Comparison of ENCODE assay signal across 33 cellular contexts in genomic region chr7:5686131-5686530, GRCh38.
A peak's percentile ranks its signal among the peaks of the same experiment; 100 is the strongest.
DNase-seq lines count a peak whose midpoint lies in the region; ATAC-seq, FAIRE-seq and TF ChIP-seq lines count a peak whose summit lies in the region.
"Had no signal": no experiment of that assay in that cellular context is flagged by ENCODE, and none has a peak within 500 bp of the region (broad histone marks: within the 10 kb centered on the region; RNA-seq: fewer than 3 reads in every experiment).

No MANE protein-coding gene starts in this region.

- peaks cover 19 to 72% (median 57%) of the 10 kb centered on the region in 4 donors for H3K4me1 ChIP-seq in transverse colon
- peaks cover 53% of the 10 kb centered on the region for H3K4me1 ChIP-seq in vagina
- H3K4me1 ChIP-seq: foreskin keratinocyte had no signal

- peaks cover 22% of the 10 kb centered on the region for H3K36me3 Mint-ChIP-seq in T-cell
- peaks cover 56% of the 10 kb centered on the region for H3K36me3 Mint-ChIP-seq in activated naive CD8-positive, alpha-beta T cell treated with anti-CD3 and anti-CD28 coated beads, Interleukin-2, amount 50 U/mL, for 24 hours (ENCODE audit: low read depth)
- H3K36me3 Mint-ChIP-seq in naive thymus-derived CD8-positive, alpha-beta T cell = peaks cover 4 to 27% (median 6%) of the 10 kb centered on the region in 3 donors

- TF ChIP-seq POLR2A in transverse colon (IDR thresholded peaks at IDR 0.05) (no peak), vagina (IDR thresholded peaks at IDR 0.05) (no peak)

- no peak for TF ChIP-seq EP300 in transverse colon (IDR thresholded peaks at IDR 0.05; ENCODE audit: low read depth)

- no peaks in the 10 kb centered on the region for H3K27me3 Mint-ChIP-seq in T-cell
- no peaks in the 10 kb centered on the region for H3K27me3 Mint-ChIP-seq in activated naive CD8-positive, alpha-beta T cell treated with anti-CD3 and anti-CD28 coated beads, Interleukin-2, amount 50 U/mL, for 24 hours
- H3K27me3 Mint-ChIP-seq in naive thymus-derived CD8-positive, alpha-beta T cell = no peaks in the 10 kb centered on the region
- H3K27me3 Mint-ChIP-seq: activated CD4-positive, alpha-beta memory T cell treated with anti-CD3 and anti-CD28 coated beads for 36 hours; central memory CD8-positive, alpha-beta T cell had no signal

- H3K27ac ChIP-seq in transverse colon (peak overlapping the region; percentile 83 to 93 (median 88)), vagina (no peak overlapping the region)
- H3K27ac ChIP-seq: foreskin keratinocyte, KMS-11, PC-9, prostate gland, testis had no signal

- H3K36me3 ChIP-seq in transverse colon (no peaks in the 10 kb centered on the region), vagina (peaks cover 0 to 4% of the 10 kb centered on the region in 2 donors)
- H3K36me3 ChIP-seq: prostate gland had no signal

- H3K27me3 ChIP-seq in transverse colon (no peaks in the 10 kb centered on the region), vagina (no peaks in the 10 kb centered on the region)
- H3K27me3 ChIP-seq: BLaER1 treated with 17β-estradiol and CSF1 and Interleukin-3, amounts not matched to agents 10 nM and 100 nM; foreskin keratinocyte; heart left ventricle; MG63; testis had no signal

- H3K9me3 Mint-ChIP-seq in T-cell = no peaks in the 10 kb centered on the region
- H3K9me3 Mint-ChIP-seq in activated naive CD8-positive, alpha-beta T cell treated with anti-CD3 and anti-CD28 coated beads, Interleukin-2, amount 50 U/mL, for 24 hours = no peaks in the 10 kb centered on the region
- no peaks in the 10 kb centered on the region for H3K9me3 Mint-ChIP-seq in naive thymus-derived CD8-positive, alpha-beta T cell
- H3K9me3 Mint-ChIP-seq: activated CD4-positive, alpha-beta memory T cell treated with anti-CD3 and anti-CD28 coated beads for 36 hours; central memory CD8-positive, alpha-beta T cell had no signal

- in situ Hi-C loops in transverse colon (cut with MboI; ENCODE audit: low pct_ligation_motif_present in 1 of 4, low pct_unique_long_range_greater_than_20kb in 1 of 4, low sequenced_read_pairs in 3 of 4) = no loop called here

- H3K4me3 Mint-ChIP-seq in T-cell = peak overlapping the region in 1 of 3 donors; percentile 85
- no peak overlapping the region for H3K4me3 Mint-ChIP-seq in activated naive CD8-positive, alpha-beta T cell treated with anti-CD3 and anti-CD28 coated beads, Interleukin-2, amount 50 U/mL, for 24 hours
- peak overlapping the region in 9 of 10 donors; percentile 19 to 87 (median 74) for H3K4me3 Mint-ChIP-seq in naive thymus-derived CD8-positive, alpha-beta T cell
- H3K4me3 Mint-ChIP-seq: activated CD4-positive, alpha-beta memory T cell treated with anti-CD3 and anti-CD28 coated beads for 36 hours; central memory CD8-positive, alpha-beta T cell had no signal

- 91 to 93% methylated on average over 3 to 6 of the region's 6 CpGs for WGBS in transverse colon (ENCODE audit: low coverage in 1 of 2), 2 donors

- DNase-seq in T-cell (peak in 3 of 34 experiments; percentile 19 to 45 (median 19)), transverse colon (no peak), urothelium cell line (ENCODE audit: low spot score) (no peak), vagina (ENCODE audit: extremely low spot score in 2 of 2) (no peak)
- no peak for DNase-seq in activated naive CD8-positive, alpha-beta T cell treated with anti-CD3 and anti-CD28 coated beads, Interleukin-2, amount 50 U/mL, for 24 hours
- peak in 4 of 10 donors; percentile 41 to 61 (median 46) for DNase-seq in naive thymus-derived CD8-positive, alpha-beta T cell
- DNase-seq: activated CD4-positive, alpha-beta memory T cell treated with anti-CD3 and anti-CD28 coated beads for 36 hours; activated CD4-positive, CD25-positive, alpha-beta regulatory T cell treated with anti-CD3 and anti-CD28 coated beads, Interleukin-2, amount 50 U/mL, for 72 hours; Caco-2; dermis blood vessel endothelial cell; foreskin keratinocyte; HCEC 1CT; heart left ventricle; kidney; left ventricle myocardium superior; mesendoderm; MG63; NCI-H1105; NCI-H2029; NCI-H2227 treated with DMSO at 0.1 percent for 48 hours; NCI-H526 treated with DMSO at 0.1 percent for 48 hours; NK-92 treated with Interleukin-12 subunit alpha and Interleukin-12 subunit beta, amount 100 ng/mL, for 24 hours; nucleus accumbens; PC-9; Right ventricle myocardium superior; stimulated activated CD4-positive, alpha-beta T cell treated with anti-CD3 and anti-CD28 coated beads, Interleukin-4, amount 100 ng/mL, for 24 hours; testis had no signal

- peak overlapping the region; percentile 91 to 95 for H3K27ac Mint-ChIP-seq in T-cell
- H3K27ac Mint-ChIP-seq in activated naive CD8-positive, alpha-beta T cell treated with anti-CD3 and anti-CD28 coated beads, Interleukin-2, amount 50 U/mL, for 24 hours = peak overlapping the region; percentile 74
- peak overlapping the region; percentile 69 to 98 (median 96) for H3K27ac Mint-ChIP-seq in naive thymus-derived CD8-positive, alpha-beta T cell

- no peak for TF ChIP-seq CTCF in transverse colon (IDR thresholded peaks at IDR 0.05)
- TF ChIP-seq CTCF in vagina (IDR thresholded peaks at IDR 0.05) = no peak

- CTCF ChIA-PET in T-cell (lab: Charles Lee) = interaction anchor here in 1 of 2 donors (1.1 to 1.2 kb wide), 2 partner anchors 13 to 21 kb away, joined by 5 to 7 read pairs; no protein-coding TSS in a partner anchor

- no peaks in the 10 kb centered on the region for H3K9me3 ChIP-seq in transverse colon
- H3K9me3 ChIP-seq in vagina = no peaks in the 10 kb centered on the region
- H3K9me3 ChIP-seq: BLaER1 treated with 17β-estradiol and CSF1 and Interleukin-3, amounts not matched to agents 10 nM and 100 nM; Caco-2; heart left ventricle; MG63; prostate gland; testis had no signal

- ATAC-seq in T-cell (replicated peaks in 1 of 4) (no peak), HG02938 (IDR thresholded peaks at IDR 0.05; ENCODE audit: unreplicated experiment) (no peak)
- ATAC-seq in activated naive CD8-positive, alpha-beta T cell treated with anti-CD3 and anti-CD28 coated beads, Interleukin-2, amount 50 U/mL, for 24 hours = no peak
- peak; percentile 8 to 53 for ATAC-seq in naive thymus-derived CD8-positive, alpha-beta T cell
- ATAC-seq: esophagus mucosa, foreskin keratinocyte, heart left ventricle, left ventricle myocardium superior had no signal

- intact Hi-C loops in transverse colon (cut with DNase I; ENCODE audit: low total_unique reads) = no loop called here
- intact Hi-C loops in vagina (cut with DNase I) = no loop called here

- peaks cover 85 to 90% (median 88%) of the 10 kb centered on the region in 3 donors for H3K4me1 Mint-ChIP-seq in T-cell
- H3K4me1 Mint-ChIP-seq in activated naive CD8-positive, alpha-beta T cell treated with anti-CD3 and anti-CD28 coated beads, Interleukin-2, amount 50 U/mL, for 24 hours = peaks cover 91% of the 10 kb centered on the region
- H3K4me1 Mint-ChIP-seq in naive thymus-derived CD8-positive, alpha-beta T cell = peaks cover 40 to 95% (median 91%) of the 10 kb centered on the region in 4 donors

- POLR2A ChIA-PET in T-cell (lab: Charles Lee) = no interaction called here
- POLR2A ChIA-PET in naive thymus-derived CD8-positive, alpha-beta T cell (lab: Charles Lee) = interaction anchor here (1.0 to 2.3 kb wide), 4 partner anchors 9 to 160 kb away, joined by 3 to 12 read pairs (median 8); no protein-coding TSS in a partner anchor

- FAIRE-seq in urothelium cell line (lab: Jason Lieb, UNC) = no peak
- FAIRE-seq: kidney had no signal

- no peak overlapping the region for H3K4me3 ChIP-seq in transverse colon
- no peak overlapping the region for H3K4me3 ChIP-seq in vagina
- H3K4me3 ChIP-seq: BLaER1 treated with 17β-estradiol and CSF1 and Interleukin-3, amounts not matched to agents 10 nM and 100 nM; heart left ventricle; MG63; PC-9; prostate gland; testis had no signal

Comparison
In these comparisons a context has a peak if more than half of its experiments do, and no peak if none do; other contexts are left out.
1. ATAC-seq: peak in naive thymus-derived CD8-positive, alpha-beta T cell (2 of 2); none in T-cell (0 of 4), activated naive CD8-positive, alpha-beta T cell treated with anti-CD3 and anti-CD28 coated beads, Interleukin-2, amount 50 U/mL, for 24 hours (single experiment) and HG02938 (single experiment).
2. Peak in every context shown above with its lines, with median percentiles within 50 percentile points of each other: H3K27ac Mint-ChIP-seq.